ENCODE assay signal across 7 cellular contexts in the genomic region with DNA sequence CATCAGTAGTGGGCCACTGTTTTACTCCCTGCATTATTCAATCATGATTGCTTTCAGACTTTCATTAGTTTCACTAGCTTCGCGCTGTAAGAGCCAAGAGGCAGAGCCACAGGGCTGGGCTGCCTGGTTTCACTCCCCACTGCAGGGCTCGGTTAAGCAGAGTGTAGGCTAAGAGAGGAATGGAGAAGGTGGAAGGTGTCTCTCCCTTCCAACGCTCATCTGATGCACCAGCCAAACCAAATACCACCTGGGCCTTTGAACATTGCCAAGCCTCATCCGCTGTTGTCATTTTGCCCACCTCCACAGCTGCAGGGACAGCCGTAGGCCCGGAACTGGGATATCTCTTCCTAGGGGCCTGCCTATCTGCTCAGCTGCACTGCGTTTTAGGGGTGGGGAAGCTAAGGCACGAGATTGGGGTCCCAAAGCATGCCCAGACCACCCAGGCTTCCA. TPM values are rescaled to one million over a fixed set of nuclear protein-coding genes. Genes with fewer than 3 reads are reported as not detected.
A peak's percentile ranks its signal among the peaks of the same experiment; 100 is the strongest.
DNase-seq lines count a peak whose midpoint lies in the region; ATAC-seq and TF ChIP-seq lines count a peak whose summit lies in the region.
"Had no signal": no experiment of that assay in that cellular context is flagged by ENCODE, and none has a peak within 500 bp of the region (broad histone marks: within the 10 kb centered on the region; RNA-seq: fewer than 3 reads in every experiment).

No MANE protein-coding gene starts in this region.

- no peak for TF ChIP-seq EP300 in stomach (IDR thresholded peaks at IDR 0.05)

- TF ChIP-seq POLR2A in Peyer's patch (IDR thresholded peaks at IDR 0.05) (no peak), stomach (IDR thresholded peaks at IDR 0.05) (no peak)

- WGBS in stomach, 5 donors, result 44 to 67% (median 52%) methylated on average over 5 to 9 of the region's 9 CpGs

- peak overlapping the region; percentile 98 to 100 (median 100) for H3K27ac ChIP-seq in Peyer's patch
- H3K27ac ChIP-seq in stomach, result peak overlapping the region; percentile 98 to 100 (median 100)

- H3K36me3 ChIP-seq in Peyer's patch (peaks cover 0 to 2% (median 0%) of the 10 kb centered on the region in 3 donors), stomach (peaks cover 0 to under 1% (median under 1%) of the 10 kb centered on the region in 4 donors)

- H3K9me3 ChIP-seq in Peyer's patch (no peaks in the 10 kb centered on the region), stomach (no peaks in the 10 kb centered on the region)

- DNase-seq in Peyer's patch (no peak), fibroblast of pulmonary artery (ENCODE audit: low read depth) (no peak), stomach (no peak)
- DNase-seq in stimulated activated CD8-positive, alpha-beta memory T cell treated with anti-CD3 and anti-CD28 coated beads, Interleukin-4, amount 100 ng/mL, for 48 hours, result no peak
- no peak for DNase-seq in activated CD4-positive, alpha-beta T cell treated with anti-CD3 and anti-CD28 coated beads for 1 hour

- H3K4me3 ChIP-seq in Peyer's patch (peak overlapping the region; percentile 84 to 98 (median 92)), fibroblast of pulmonary artery (replicated peaks; ENCODE audit: low read depth, low read length) (peak overlapping the region; percentile 86), stomach (peak overlapping the region; percentile 61 to 96 (median 86))

- intact Hi-C loops in stomach (cut with DNase I; ENCODE audit: low total_unique reads), result no loop called here

- no peaks in the 10 kb centered on the region for H3K27me3 ChIP-seq in Peyer's patch
- no peaks in the 10 kb centered on the region for H3K27me3 ChIP-seq in stomach

- TF ChIP-seq CTCF in Peyer's patch (IDR thresholded peaks at IDR 0.05) (no peak), fibroblast of pulmonary artery (IDR thresholded peaks at IDR 0.05; ENCODE audit: low read length, missing control alignments) (no peak), stomach (IDR thresholded peaks at IDR 0.05) (no peak)

- peaks cover 0 to 35% (median 10%) of the 10 kb centered on the region in 4 donors for H3K4me1 ChIP-seq in Peyer's patch
- peaks cover 27 to 62% (median 58%) of the 10 kb centered on the region in 4 donors for H3K4me1 ChIP-seq in stomach

- no peak for ATAC-seq in GM18867 (IDR thresholded peaks at IDR 0.05; ENCODE audit: unreplicated experiment)

RNA-seq across cellular contexts. Expression of a gene that starts 0.5 kb away (rescaled TPM):
- 10 to 100 TPM; 45.7 to 94.9 (median 77.0) TPM for total RNA-seq in Peyer's patch
- 10 to 100 TPM; 13.4 to 74.6 (median 48.2) TPM for total RNA-seq in stomach
- polyA plus RNA-seq in stomach, result 10 to 100 TPM; 34.0 to 44.4 (median 37.2) TPM

RNA-seq across cellular contexts. Expression of a gene that starts 13.6 kb away (rescaled TPM):
- total RNA-seq in Peyer's patch, result 10 to 100 TPM in 3 of 4 donors, 1 to 10 TPM in 1; 2.9 to 19.5 (median 13.7) TPM
- 10 to 100 TPM in 1 of 5 donors, 1 to 10 TPM in 2, not detected in 2; 2.3 to 54.2 (median 5.3) TPM for total RNA-seq in stomach
- 1 to 10 TPM in 2 of 3 donors, under 1 TPM in 1; 0.50 to 2.0 (median 2.0) TPM for polyA plus RNA-seq in stomach

RNA-seq across cellular contexts. Expression of a gene that starts 18.5 kb away (rescaled TPM):
- total RNA-seq in Peyer's patch (100 to 1,000 TPM; 112 to 219 (median 142) TPM), stomach (100 to 1,000 TPM in 1 of 5 donors, 10 to 100 TPM in 2, 1 to 10 TPM in 2; 5.8 to 589 (median 43.2) TPM)
- polyA plus RNA-seq in stomach, result 100 to 1,000 TPM; 159 to 204 (median 168) TPM

RNA-seq across cellular contexts. Expression of a gene that starts 23.5 kb away (rescaled TPM):
- total RNA-seq in Peyer's patch, result not detected
- total RNA-seq in stomach, result not detected
- under 1 TPM in 1 of 3 donors, not detected in 2; 0.05 TPM for polyA plus RNA-seq in stomach

RNA-seq across cellular contexts. Expression of a gene that starts 32.1 kb away (rescaled TPM):
- total RNA-seq in Peyer's patch (10 to 100 TPM in 1 of 4 donors, not detected in 3; 29.7 TPM), stomach (not detected)
- 1 to 10 TPM; 1.1 to 8.7 (median 7.8) TPM for polyA plus RNA-seq in stomach
- total RNA-seq: activated CD8-positive, alpha-beta memory T cell treated with anti-CD3 and anti-CD28 coated beads for 36 hours had no signal
